Comparison of ENCODE assay signal across 18 cellular contexts in the genomic region with DNA sequence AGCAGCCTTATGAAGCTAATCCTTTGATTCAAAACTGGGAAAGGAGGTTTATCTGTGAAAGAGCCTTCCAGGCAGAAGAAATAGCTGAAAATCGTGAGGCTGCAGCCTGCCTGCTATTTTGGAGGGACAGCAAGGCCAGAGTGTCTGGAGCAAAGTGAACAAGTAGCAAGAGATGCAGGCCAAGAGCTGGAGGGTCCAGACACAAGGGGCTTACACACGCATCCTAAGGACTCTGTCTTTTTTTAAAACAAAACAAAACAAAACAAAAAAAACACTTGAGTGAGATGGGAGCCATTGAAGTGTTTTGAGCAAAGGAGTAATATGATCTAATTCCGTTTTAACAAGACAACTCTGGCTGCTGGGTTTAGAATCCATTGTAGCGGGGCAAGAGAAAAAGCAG.
"Had no signal": no experiment of that assay in that cellular context is flagged by ENCODE, and none has a peak within 500 bp of the region (broad histone marks: within the 10 kb centered on the region; RNA-seq: fewer than 3 reads in every experiment).

No MANE protein-coding gene starts in this region.

- H3K36me3 Mint-ChIP-seq: activated naive CD4-positive, alpha-beta T cell treated with anti-CD3 and anti-CD28 coated beads, Interleukin-2, amount 10 ng/mL, durations not matched to agents 7 days and 5 days; naive thymus-derived CD8-positive, alpha-beta T cell had no signal

- H3K27me3 Mint-ChIP-seq: activated naive CD4-positive, alpha-beta T cell treated with anti-CD3 and anti-CD28 coated beads, Interleukin-2, amount 10 ng/mL, durations not matched to agents 7 days and 5 days; naive thymus-derived CD8-positive, alpha-beta T cell; progenitor cell of endocrine pancreas; type B pancreatic cell had no signal

- H3K9me3 Mint-ChIP-seq: activated naive CD4-positive, alpha-beta T cell treated with anti-CD3 and anti-CD28 coated beads, Interleukin-2, amount 10 ng/mL, durations not matched to agents 7 days and 5 days; activated T-helper 2 cell treated with anti-CD3 and anti-CD28 coated beads, Interferon-gamma antibody, Interleukin-2, Interleukin-4, amounts not matched to agents 10 μg/mL and 5 μg/mL and 100 μg/mL, durations not matched to agents 14 hours and 24 hours and 36 hours had no signal

- ATAC-seq: naive thymus-derived CD8-positive, alpha-beta T cell; right cardiac atrium; stimulated activated naive CD8-positive, alpha-beta T cell treated with anti-CD3 and anti-CD28 coated beads, Interleukin-15, Interleukin-2, amounts not matched to agents 100 U/mL and 50 U/mL, for 24 hours had no signal

- DNase-seq: activated CD4-positive, alpha-beta T cell treated with anti-CD3 and anti-CD28 coated beads, Interleukin-2, amount 50 U/mL, for 4 hours; activated CD4-positive, CD25-positive, alpha-beta regulatory T cell treated with anti-CD3 and anti-CD28 coated beads, Interleukin-2, amount 50 U/mL, for 72 hours; activated naive CD4-positive, alpha-beta T cell treated with anti-CD3 and anti-CD28 coated beads, Interleukin-2, amount 10 ng/mL, durations not matched to agents 7 days and 5 days; activated T-cell treated with anti-CD3 and anti-CD28 coated beads for 4 hours; adrenal gland; hippocampal formation; left ventricle myocardium inferior; mesenchymal stem cell; naive thymus-derived CD8-positive, alpha-beta T cell; nucleus accumbens; right cardiac atrium; small intestine; stimulated activated naive CD8-positive, alpha-beta T cell treated with anti-CD3 and anti-CD28 coated beads, Interleukin-15, Interleukin-2, amounts not matched to agents 100 U/mL and 50 U/mL, for 24 hours; T-helper 9 cell had no signal

- H3K4me3 ChIP-seq: adrenal gland, esophagus muscularis mucosa, left ventricle myocardium inferior had no signal

- H3K27ac ChIP-seq: adrenal gland, esophagus muscularis mucosa, left ventricle myocardium inferior had no signal

- H3K27ac Mint-ChIP-seq: activated naive CD4-positive, alpha-beta T cell treated with anti-CD3 and anti-CD28 coated beads, Interleukin-2, amount 10 ng/mL, durations not matched to agents 7 days and 5 days; activated T-helper 2 cell treated with anti-CD3 and anti-CD28 coated beads, Interferon-gamma antibody, Interleukin-2, Interleukin-4, amounts not matched to agents 10 μg/mL and 5 μg/mL and 100 μg/mL, durations not matched to agents 14 hours and 24 hours and 36 hours; naive thymus-derived CD8-positive, alpha-beta T cell; progenitor cell of endocrine pancreas; type B pancreatic cell had no signal

- H3K4me1 ChIP-seq: adrenal gland, esophagus muscularis mucosa, left ventricle myocardium inferior had no signal

- H3K4me1 Mint-ChIP-seq: activated naive CD4-positive, alpha-beta T cell treated with anti-CD3 and anti-CD28 coated beads, Interleukin-2, amount 10 ng/mL, durations not matched to agents 7 days and 5 days had no signal

- H3K4me3 Mint-ChIP-seq: activated naive CD4-positive, alpha-beta T cell treated with anti-CD3 and anti-CD28 coated beads, Interleukin-2, amount 10 ng/mL, durations not matched to agents 7 days and 5 days; naive thymus-derived CD8-positive, alpha-beta T cell; type B pancreatic cell had no signal

- H3K36me3 ChIP-seq: adrenal gland, esophagus muscularis mucosa, left ventricle myocardium inferior had no signal

- H3K9me3 ChIP-seq: adrenal gland, esophagus muscularis mucosa had no signal

- H3K27me3 ChIP-seq: adrenal gland, esophagus muscularis mucosa had no signal

- FAIRE-seq: small intestine had no signal
